In genomic region chr4:109256847-109257246, GRCh38 we compare ENCODE assay signal across 26 cellular contexts. TPM values are rescaled to one million over a fixed set of nuclear protein-coding genes. Genes with fewer than 3 reads are reported as not detected.
DNase-seq lines count a peak whose midpoint lies in the region; ATAC-seq, FAIRE-seq and TF ChIP-seq lines count a peak whose summit lies in the region.
"Had no signal": no experiment of that assay in that cellular context is flagged by ENCODE, and none has a peak within 500 bp of the region (broad histone marks: within the 10 kb centered on the region; RNA-seq: fewer than 3 reads in every experiment).

No MANE protein-coding gene starts in this region.

- no peaks in the 10 kb centered on the region for H3K4me1 Mint-ChIP-seq in astrocyte (ENCODE audit: low read depth, unreplicated experiment)
- H3K4me1 Mint-ChIP-seq: CD14-positive monocyte; CD4-positive, alpha-beta memory T cell; CD4-positive, CD25-positive, alpha-beta regulatory T cell; CD8-positive, alpha-beta memory T cell had no signal

- H3K79me2 ChIP-seq in HepG2 (ENCODE audit: insufficient read depth, low read length), result no peaks in the 10 kb centered on the region
- H3K79me2 ChIP-seq in astrocyte (ENCODE audit: insufficient read depth, low read length), result no peaks in the 10 kb centered on the region

- H4K20me1 ChIP-seq in HepG2 (ENCODE audit: insufficient read depth, low read length) (no peaks in the 10 kb centered on the region), astrocyte (ENCODE audit: insufficient read depth, low read length) (no peaks in the 10 kb centered on the region)
- H4K20me1 ChIP-seq: BLaER1 had no signal

- H2AFZ ChIP-seq in HepG2 (ENCODE audit: low read length), result no peak overlapping the region
- H2AFZ ChIP-seq in astrocyte (ENCODE audit: low read depth, low read length), result no peak overlapping the region

- in situ Hi-C loops in HepG2 (cut with HindIII; ENCODE audit: extremely low pct_ligation_motif_present, low pct_unique_long_range_greater_than_20kb), result no loop called here

- peaks cover 2% of the 10 kb centered on the region for H3K27me3 Mint-ChIP-seq in astrocyte (ENCODE audit: low read depth, unreplicated experiment)
- H3K27me3 Mint-ChIP-seq: CD4-positive, CD25-positive, alpha-beta regulatory T cell had no signal

- no peak for TF ChIP-seq EP300 in HepG2 (IDR thresholded peaks at IDR 0.05; ENCODE audit: low read depth in 2 of 2, low read length in 2 of 2)
- TF ChIP-seq EP300 in HepG2 (CRISPR knock-in tag; IDR thresholded peaks at IDR 0.05; ENCODE audit: borderline replicate concordance), result no peak

- no peaks in the 10 kb centered on the region for H3K4me1 ChIP-seq in HepG2 (ENCODE audit: insufficient read depth, low read length)
- no peaks in the 10 kb centered on the region for H3K4me1 ChIP-seq in right lobe of liver
- no peaks in the 10 kb centered on the region for H3K4me1 ChIP-seq in astrocyte (ENCODE audit: insufficient read depth, low read length)
- H3K4me1 ChIP-seq: BE2C, BLaER1, Caco-2 had no signal

- intact Hi-C loops in HepG2 (cut with micrococcal nuclease; ENCODE audit: unreplicated experiment), result no loop called here
- intact Hi-C loops in right lobe of liver (cut with DNase I), result no loop called here
- intact Hi-C loops in posterior cingulate gyrus (cut with DNase I), result no loop called here

- POLR2A ChIA-PET in HepG2 (lab: Yijun Ruan, JAX), result no interaction called here

- H3K27ac ChIP-seq in HepG2 (ENCODE audit: extremely low read length, insufficient read depth, low read length) (no peak overlapping the region), right lobe of liver (no peak overlapping the region), astrocyte (ENCODE audit: low read depth, low read length) (no peak overlapping the region)
- H3K27ac ChIP-seq: 22Rv1, BLaER1 had no signal

- H3K36me3 ChIP-seq in HepG2 (replicated peaks in 1 of 2; ENCODE audit: control insufficient read depth in 1 of 2, insufficient read depth in 2 of 2, low read length in 2 of 2), result no peaks in the 10 kb centered on the region
- H3K36me3 ChIP-seq in right lobe of liver, result no peaks in the 10 kb centered on the region
- H3K36me3 ChIP-seq in astrocyte (ENCODE audit: insufficient read depth, low read length), result no peaks in the 10 kb centered on the region
- H3K36me3 ChIP-seq: BE2C, BLaER1 had no signal

- TF ChIP-seq POLR2A in HepG2 (IDR thresholded peaks at IDR 0.05; ENCODE audit: insufficient read depth in 1 of 2, low read depth in 2 of 2, low read length in 2 of 2) (no peak), right lobe of liver (IDR thresholded peaks at IDR 0.05) (no peak)

- no peaks in the 10 kb centered on the region for H3K36me3 Mint-ChIP-seq in astrocyte (ENCODE audit: low read depth, unreplicated experiment)
- H3K36me3 Mint-ChIP-seq: CD14-positive monocyte; CD4-positive, alpha-beta memory T cell; CD4-positive, CD25-positive, alpha-beta regulatory T cell; CD8-positive, alpha-beta memory T cell had no signal

- FAIRE-seq in HepG2 (lab: Jason Lieb, UNC) (no peak), astrocyte (lab: Jason Lieb, UNC) (no peak)
- FAIRE-seq: D721Med, G401.6, GM12891, GM19239 had no signal

- H3K4me2 ChIP-seq in HepG2 (ENCODE audit: low read depth, low read length) (no peak overlapping the region), astrocyte (ENCODE audit: low read length) (no peak overlapping the region)
- H3K4me2 ChIP-seq: BLaER1 had no signal

- no TSS peak for BruUV-seq in HepG2 (replicated peaks; lab: Mats Ljungman, UMichigan)

- H3K9ac ChIP-seq in HepG2 (ENCODE audit: insufficient read depth, low read depth, low read length), result no peak overlapping the region
- no peak overlapping the region for H3K9ac ChIP-seq in astrocyte (ENCODE audit: low read length)
- H3K9ac ChIP-seq: BLaER1 had no signal

- H3K4me3 ChIP-seq in HepG2 (replicated peaks in 1 of 3; ENCODE audit: insufficient read depth in 1 of 3, low read depth in 2 of 3, low read length in 3 of 3) (no peak overlapping the region), right lobe of liver (no peak overlapping the region), astrocyte (ENCODE audit: insufficient read depth, low read depth, low read length) (no peak overlapping the region)
- H3K4me3 ChIP-seq: BLaER1 had no signal

- ATAC-seq in HepG2 (no peak), right lobe of liver (no peak), HG03135 (IDR thresholded peaks at IDR 0.05; ENCODE audit: unreplicated experiment) (no peak)

- no peak for TF ChIP-seq RAD21 in HepG2 (CRISPR knock-in tag; IDR thresholded peaks at IDR 0.05)

- TF ChIP-seq CTCF in HepG2 (CRISPR knock-in tag; IDR thresholded peaks at IDR 0.05) (no peak), right lobe of liver (IDR thresholded peaks at IDR 0.05) (no peak), astrocyte (IDR thresholded peaks at IDR 0.05; ENCODE audit: insufficient read depth, low read depth, low read length) (no peak)

- no peak overlapping the region for H3K4me3 Mint-ChIP-seq in astrocyte (ENCODE audit: unreplicated experiment)
- H3K4me3 Mint-ChIP-seq: CD14-positive monocyte; CD4-positive, alpha-beta memory T cell; CD4-positive, CD25-positive, alpha-beta regulatory T cell; CD8-positive, alpha-beta memory T cell had no signal

- no peak overlapping the region for H3K27ac Mint-ChIP-seq in astrocyte (ENCODE audit: unreplicated experiment)
- H3K27ac Mint-ChIP-seq: CD14-positive monocyte; CD4-positive, CD25-positive, alpha-beta regulatory T cell; CD8-positive, alpha-beta memory T cell had no signal

- no peak for DNase-seq in HepG2 (ENCODE audit: low spot score)
- no peak for DNase-seq in right lobe of liver
- DNase-seq in OCI-M1 (lab: John Stamatoyannopoulos, UW), result peak; percentile 8
- peak; percentile 34 for DNase-seq in astrocyte (ENCODE audit: low read depth)
- DNase-seq in NK-92 (lab: John Stamatoyannopoulos, UW; ENCODE audit: unreplicated experiment), result no peak
- DNase-seq in posterior cingulate gyrus, result no peak
- DNase-seq: ACHN; BE2C; C1 segment of cervical spinal cord; Caco-2; Calu3; CD4-positive, alpha-beta memory T cell; CD4-positive, CD25-positive, alpha-beta regulatory T cell; CD8-positive, alpha-beta memory T cell; DMS79 treated with DMSO at 0.1 percent for 48 hours; GF-D8 had no signal

- H3K9me3 Mint-ChIP-seq in astrocyte (ENCODE audit: unreplicated experiment), result peaks cover 3% of the 10 kb centered on the region
- H3K9me3 Mint-ChIP-seq: CD4-positive, alpha-beta memory T cell had no signal

- H3K27me3 ChIP-seq in HepG2 (ENCODE audit: control insufficient read depth in 1 of 2, insufficient read depth in 2 of 2, low read length in 2 of 2) (no peaks in the 10 kb centered on the region; a peak in 1 of 5 replicates), right lobe of liver (no peaks in the 10 kb centered on the region), astrocyte (ENCODE audit: insufficient read depth, low read length) (no peaks in the 10 kb centered on the region)
- H3K27me3 ChIP-seq: BE2C, BLaER1 had no signal

- CTCF ChIA-PET in HepG2 (lab: Yijun Ruan, JAX; ENCODE audit: low intra/inter-chr PET ratio, low total read pairs), result no interaction called here

- H3K9me3 ChIP-seq in HepG2 (ENCODE audit: low read length) (no peaks in the 10 kb centered on the region), right lobe of liver (no peaks in the 10 kb centered on the region), astrocyte (ENCODE audit: insufficient read depth, low read depth, low read length) (no peaks in the 10 kb centered on the region)
- H3K9me3 ChIP-seq: BE2C, BLaER1, Caco-2 had no signal

TF ChIP-seq in HepG2, 621 proteins besides CTCF, POLR2A, EP300 and RAD21 (continues in another document):
- TF ChIP-seq MAFF (IDR thresholded peaks at IDR 0.05; ENCODE audit: low read depth, low read length) (peak; percentile 53; the same call in 1 of the 2 replicates), MTA1 (CRISPR knock-in tag; IDR thresholded peaks at IDR 0.05; ENCODE audit: borderline replicate concordance) (no peak), MLLT10 (CRISPR knock-in tag; IDR thresholded peaks at IDR 0.05) (no peak), IKZF4 (CRISPR knock-in tag; IDR thresholded peaks at IDR 0.05; ENCODE audit: borderline replicate concordance, low read depth, not compliant biosample characterization) (no peak), SOX6 (IDR thresholded peaks at IDR 0.05) (no peak), SOX6 (CRISPR knock-in tag; IDR thresholded peaks at IDR 0.05) (no peak)

RNA-seq across cellular contexts. Expression of gene COL25A1, which starts 45.6 kb away (rescaled TPM):
- total RNA-seq in HepG2 (2016; rRNA removed; fragmentation: Illumina TruSeq; extraction: Trizol) (not detected in 2 replicates), right lobe of liver (1 to 10 TPM in 3 of 6 experiments, under 1 TPM in 3; 0.06 to 4.8 (median 1.3) TPM), astrocyte (10.4 and 10.5 TPM in 2 replicates)
- total RNA-seq in HepG2 (2016; cell fraction: cytosol; rRNA removed; fragmentation: Illumina TruSeq; extraction: Trizol; ENCODE audit: low read depth), result not detected in 2 replicates
- total RNA-seq in HepG2 (2016; cell fraction: insoluble cytoplasmic fraction; rRNA removed; fragmentation: Illumina TruSeq; extraction: Trizol), result not detected in 2 replicates
- not detected in 2 replicates for total RNA-seq in HepG2 (2016; cell fraction: membrane; rRNA removed; fragmentation: Illumina TruSeq; extraction: Trizol)
- total RNA-seq in HepG2 (2016; cell fraction: nucleus; rRNA removed; fragmentation: Illumina TruSeq; extraction: Trizol), result not detected in 2 replicates
- not detected in 2 replicates for polyA plus RNA-seq in HepG2 (2011; rRNA removed)
- not detected in 2 replicates for polyA plus RNA-seq in HepG2 (2011; cell fraction: cytosol; rRNA removed)
- 0.02 and 0.05 TPM in 2 replicates for polyA plus RNA-seq in HepG2 (2011; cell fraction: nucleus; rRNA removed)
- polyA plus RNA-seq in HepG2 (2012), result 0.03 TPM in 1 of 2 replicates, not detected in the other
- polyA plus RNA-seq in HepG2 (2016; cell fraction: cytosol; fragmentation: Illumina TruSeq; extraction: Trizol; ENCODE audit: low read depth), result not detected in 2 replicates
- polyA plus RNA-seq in HepG2 (2016; cell fraction: insoluble cytoplasmic fraction; fragmentation: Illumina TruSeq; extraction: Trizol; ENCODE audit: low read depth), result not detected in 2 replicates
- polyA plus RNA-seq in HepG2 (2016; cell fraction: membrane; fragmentation: Illumina TruSeq; extraction: Trizol; ENCODE audit: low read depth), result not detected in 2 replicates
- polyA plus RNA-seq in HepG2 (2016; cell fraction: nucleus; fragmentation: Illumina TruSeq; extraction: Trizol; ENCODE audit: insufficient read depth, low read depth), result not detected in 2 replicates
- polyA minus RNA-seq in HepG2 (2011; rRNA and poly(A)+ RNA removed; ENCODE audit: low replicate concordance), result 23.4 TPM in 1 of 2 replicates, not detected in the other
- not detected in 2 replicates for polyA minus RNA-seq in HepG2 (2011; cell fraction: cytosol; rRNA and poly(A)+ RNA removed)
- 0.13 TPM in 1 of 2 replicates, not detected in the other for polyA minus RNA-seq in HepG2 (2011; cell fraction: nucleus; rRNA and poly(A)+ RNA removed)
- total RNA-seq: A172; Caco-2; Calu3; CD4-positive, CD25-positive, alpha-beta regulatory T cell; CD8-positive, alpha-beta memory T cell had no signal
- polyA plus RNA-seq: AG04450; CD14-positive monocyte; CD8-positive, alpha-beta memory T cell had no signal

Comparison
In these comparisons a context has a peak if more than half of its experiments do, and no peak if none do; other contexts are left out.
1. DNase-seq: peak in OCI-M1 (single experiment) and astrocyte (single experiment); none in HepG2 (single experiment), right lobe of liver (0 of 3), NK-92 (single experiment) and posterior cingulate gyrus (0 of 10).